18 cellular contexts compared by ENCODE assay signal in genomic region chr20:41369673-41370072, GRCh38.
DNase-seq lines count a peak whose midpoint lies in the region; ATAC-seq and TF ChIP-seq lines count a peak whose summit lies in the region.
"Had no signal": no experiment of that assay in that cellular context is flagged by ENCODE, and none has a peak within 500 bp of the region (broad histone marks: within the 10 kb centered on the region; RNA-seq: fewer than 3 reads in every experiment).

No MANE protein-coding gene starts in this region.

- H3K4me1 Mint-ChIP-seq in stimulated activated memory B cell treated with anti-CD40 and anti-IgM and Interleukin-4, amounts not matched to agents 10 μg/mL and 1 μg/mL and 100 μg/mL, for 72 hours: peaks cover 12% of the 10 kb centered on the region
- H3K4me1 Mint-ChIP-seq: IgD-negative memory B cell had no signal

- H3K79me2 ChIP-seq in MM.1S (ENCODE audit: low read length) (no peaks in the 10 kb centered on the region), OCI-LY3 (ENCODE audit: low read length) (no peaks in the 10 kb centered on the region)

- H3K9ac ChIP-seq in MM.1S (ENCODE audit: low read length): no peak overlapping the region
- H3K9ac ChIP-seq in OCI-LY3 (ENCODE audit: low read length): no peak overlapping the region

- H3F3A ChIP-seq in MM.1S (ENCODE audit: insufficient read depth, low read length): no peaks in the 10 kb centered on the region

- peaks cover 7% of the 10 kb centered on the region for H3K9me3 Mint-ChIP-seq in stimulated activated memory B cell treated with anti-CD40 and anti-IgM and Interleukin-4, amounts not matched to agents 10 μg/mL and 1 μg/mL and 100 μg/mL, for 72 hours

- DNase-seq in GM12865 (ENCODE audit: low read depth): peak; percentile 44
- peak; percentile 9 for DNase-seq in MM.1S
- no peak for DNase-seq in NCI-H748 treated with DMSO at 0.1 percent for 48 hours (lab: John Stamatoyannopoulos, UW)
- no peak for DNase-seq in activated CD4-positive, CD25-positive, alpha-beta regulatory T cell (lab: John Stamatoyannopoulos, UW)
- DNase-seq in stimulated activated CD8-positive, alpha-beta memory T cell treated with anti-CD3 and anti-CD28 coated beads, Interleukin-4, amount 100 ng/mL, for 48 hours: no peak
- DNase-seq: Calu3; CD8-positive, alpha-beta T cell; DMS53; EL; H7; Karpas-422; NCI-H1694 treated with DMSO at 0.1 percent for 48 hours; NCI-H2107; NCI-H510A treated with DMSO at 0.1 percent for 48 hours; NCI-H82 had no signal

- H4K20me1 ChIP-seq in MM.1S (ENCODE audit: insufficient read depth, low read length): no peaks in the 10 kb centered on the region
- no peaks in the 10 kb centered on the region for H4K20me1 ChIP-seq in OCI-LY3 (ENCODE audit: insufficient read depth, low read length)

- peaks cover 24% of the 10 kb centered on the region for H3K27me3 ChIP-seq in MM.1S (replicated peaks; ENCODE audit: insufficient read depth, low read length)
- peaks cover 8% of the 10 kb centered on the region; the same call in 1 of the 2 replicates for H3K27me3 ChIP-seq in OCI-LY3 (ENCODE audit: low read depth, low read length)

- no peak for TF ChIP-seq CTCF in GM12865 (IDR thresholded peaks at IDR 0.05; ENCODE audit: insufficient read depth, low read depth, low read length, missing control alignments)
- no peak for TF ChIP-seq CTCF in MM.1S (IDR thresholded peaks at IDR 0.05; ENCODE audit: low read length)
- no peak for TF ChIP-seq CTCF in OCI-LY3 (IDR thresholded peaks at IDR 0.05; ENCODE audit: low read depth, low read length)

- H3K4me2 ChIP-seq in MM.1S (ENCODE audit: low read depth, low read length): no peak overlapping the region
- peak overlapping the region; percentile 26 for H3K4me2 ChIP-seq in OCI-LY3 (ENCODE audit: low read length)

- H3K4me3 Mint-ChIP-seq in stimulated activated memory B cell treated with anti-CD40 and anti-IgM and Interleukin-4, amounts not matched to agents 10 μg/mL and 1 μg/mL and 100 μg/mL, for 72 hours: no peak overlapping the region
- H3K4me3 Mint-ChIP-seq: CD8-positive, alpha-beta T cell; IgD-negative memory B cell had no signal

- H3K27me3 Mint-ChIP-seq in stimulated activated memory B cell treated with anti-CD40 and anti-IgM and Interleukin-4, amounts not matched to agents 10 μg/mL and 1 μg/mL and 100 μg/mL, for 72 hours: peaks cover 81% of the 10 kb centered on the region

- H3K4me3 ChIP-seq in GM12865 (ENCODE audit: low read depth, low read length): no peak overlapping the region
- no peak overlapping the region for H3K4me3 ChIP-seq in MM.1S (ENCODE audit: low read length)
- H3K4me3 ChIP-seq in OCI-LY3 (ENCODE audit: low read length): no peak overlapping the region

- no peaks in the 10 kb centered on the region for H3K9me2 ChIP-seq in MM.1S (replicated peaks; ENCODE audit: insufficient read depth, low read length)

- H3K27ac ChIP-seq in MM.1S (ENCODE audit: low read length) (no peak overlapping the region), OCI-LY3 (ENCODE audit: low read length) (no peak overlapping the region)

- no peak overlapping the region; the same call in 1 of the 2 replicates for H2AFZ ChIP-seq in MM.1S (ENCODE audit: low read length)
- no peak overlapping the region for H2AFZ ChIP-seq in OCI-LY3 (ENCODE audit: low read depth, low read length)

- H3K36me3 ChIP-seq in MM.1S (replicated peaks; ENCODE audit: insufficient read depth, low read length): no peaks in the 10 kb centered on the region
- H3K36me3 ChIP-seq in OCI-LY3 (replicated peaks; ENCODE audit: low read depth, low read length): no peaks in the 10 kb centered on the region

- H3K4me1 ChIP-seq in MM.1S (ENCODE audit: low read length): peaks cover 14% of the 10 kb centered on the region
- H3K4me1 ChIP-seq in OCI-LY3 (ENCODE audit: low read length): peaks cover 15% of the 10 kb centered on the region

- no peak overlapping the region for H3K27ac Mint-ChIP-seq in stimulated activated memory B cell treated with anti-CD40 and anti-IgM and Interleukin-4, amounts not matched to agents 10 μg/mL and 1 μg/mL and 100 μg/mL, for 72 hours
- H3K27ac Mint-ChIP-seq: CD8-positive, alpha-beta T cell; IgD-negative memory B cell had no signal

- peaks cover 5% of the 10 kb centered on the region for H3K36me3 Mint-ChIP-seq in stimulated activated memory B cell treated with anti-CD40 and anti-IgM and Interleukin-4, amounts not matched to agents 10 μg/mL and 1 μg/mL and 100 μg/mL, for 72 hours
- H3K36me3 Mint-ChIP-seq: CD8-positive, alpha-beta T cell had no signal

- H3K9me3 ChIP-seq in MM.1S (replicated peaks; ENCODE audit: insufficient read depth, low read length) (no peaks in the 10 kb centered on the region), OCI-LY3 (ENCODE audit: insufficient read depth, low read length) (no peaks in the 10 kb centered on the region)

- peak; percentile 28 for ATAC-seq in stimulated activated memory B cell treated with anti-CD40 and anti-IgM and Interleukin-4, amounts not matched to agents 10 μg/mL and 1 μg/mL and 100 μg/mL, for 72 hours
- ATAC-seq: CD8-positive, alpha-beta T cell had no signal

Comparison
In these comparisons a context has a peak if more than half of its experiments do, and no peak if none do; other contexts are left out.
1. DNase-seq: peak in GM12865 (single experiment) and MM.1S (single experiment); none in NCI-H748 treated with DMSO at 0.1 percent for 48 hours (single experiment), activated CD4-positive, CD25-positive, alpha-beta regulatory T cell (0 of 4) and stimulated activated CD8-positive, alpha-beta memory T cell treated with anti-CD3 and anti-CD28 coated beads, Interleukin-4, amount 100 ng/mL, for 48 hours (single experiment).